ENCODE assay signal across 8 cellular contexts in genomic region chr10:117374506-117375359, GRCh38. TPM values are rescaled to one million over a fixed set of nuclear protein-coding genes. Genes with fewer than 3 reads are reported as not detected.
A peak's percentile ranks its signal among the peaks of the same experiment; 100 is the strongest.
DNase-seq lines count a peak whose midpoint lies in the region; ATAC-seq and TF ChIP-seq lines count a peak whose summit lies in the region.

No MANE protein-coding gene starts in this region.

- no peaks in the 10 kb centered on the region for H3K9me3 ChIP-seq in HUES6 (ENCODE audit: control insufficient read depth, insufficient read depth, low read depth, low read length)

- no peaks in the 10 kb centered on the region for H3K9me3 Mint-ChIP-seq in activated CD4-positive, alpha-beta T cell treated with anti-CD3 and anti-CD28 coated beads for 36 hours (ENCODE audit: low read depth)
- no peaks in the 10 kb centered on the region for H3K9me3 Mint-ChIP-seq in effector memory CD8-positive, alpha-beta T cell
- no peaks in the 10 kb centered on the region for H3K9me3 Mint-ChIP-seq in stimulated activated effector memory CD8-positive, alpha-beta T cell treated with anti-CD3 and anti-CD28 coated beads, Interleukin-12 subunit alpha, Interleukin-12 subunit beta, amount 100 ng/mL, for 72 hours

- H3K27ac ChIP-seq in HUES6 (ENCODE audit: low read depth, low read length): peak overlapping the region; percentile 19; the same call in 1 of the 2 replicates

- no peak for TF ChIP-seq CTCF in GM12864 (IDR thresholded peaks at IDR 0.05; ENCODE audit: low read depth, low read length, missing control alignments)

- CTCF ChIA-PET in activated CD4-positive, alpha-beta T cell treated with anti-CD3 and anti-CD28 coated beads for 36 hours (lab: Charles Lee): interaction anchor here (0.6 to 1.5 kb wide), 4 partner anchors 14 to 583 kb away, joined by 3 to 4 read pairs (median 4); no protein-coding TSS in a partner anchor

- no peaks in the 10 kb centered on the region for H3K36me3 ChIP-seq in HUES6 (ENCODE audit: control insufficient read depth, insufficient read depth, low read length)

- peaks cover 7% of the 10 kb centered on the region for H3K36me3 Mint-ChIP-seq in activated CD4-positive, alpha-beta T cell treated with anti-CD3 and anti-CD28 coated beads for 36 hours (ENCODE audit: low read depth)
- H3K36me3 Mint-ChIP-seq in effector memory CD8-positive, alpha-beta T cell (ENCODE audit: insufficient read depth): peaks cover 31% of the 10 kb centered on the region
- H3K36me3 Mint-ChIP-seq in stimulated activated effector memory CD8-positive, alpha-beta T cell treated with anti-CD3 and anti-CD28 coated beads, Interleukin-12 subunit alpha, Interleukin-12 subunit beta, amount 100 ng/mL, for 72 hours: peaks cover 42% of the 10 kb centered on the region

- peak overlapping the region; percentile 92 for H3K4me3 Mint-ChIP-seq in activated CD4-positive, alpha-beta T cell treated with anti-CD3 and anti-CD28 coated beads for 36 hours
- peak overlapping the region; percentile 91 to 93 for H3K4me3 Mint-ChIP-seq in effector memory CD8-positive, alpha-beta T cell
- H3K4me3 Mint-ChIP-seq in stimulated activated effector memory CD8-positive, alpha-beta T cell treated with anti-CD3 and anti-CD28 coated beads, Interleukin-12 subunit alpha, Interleukin-12 subunit beta, amount 100 ng/mL, for 72 hours: peak overlapping the region; percentile 87

- H3K4me1 Mint-ChIP-seq in activated CD4-positive, alpha-beta T cell treated with anti-CD3 and anti-CD28 coated beads for 36 hours: peaks cover 34% of the 10 kb centered on the region
- peaks cover 31 to 36% of the 10 kb centered on the region in 2 donors for H3K4me1 Mint-ChIP-seq in effector memory CD8-positive, alpha-beta T cell (ENCODE audit: low read depth in 2 of 2)
- peaks cover 30% of the 10 kb centered on the region for H3K4me1 Mint-ChIP-seq in stimulated activated effector memory CD8-positive, alpha-beta T cell treated with anti-CD3 and anti-CD28 coated beads, Interleukin-12 subunit alpha, Interleukin-12 subunit beta, amount 100 ng/mL, for 72 hours

- peak overlapping the region; percentile 72 for H3K27ac Mint-ChIP-seq in activated CD4-positive, alpha-beta T cell treated with anti-CD3 and anti-CD28 coated beads for 36 hours
- H3K27ac Mint-ChIP-seq in effector memory CD8-positive, alpha-beta T cell: peak overlapping the region; percentile 95 to 96
- H3K27ac Mint-ChIP-seq in stimulated activated effector memory CD8-positive, alpha-beta T cell treated with anti-CD3 and anti-CD28 coated beads, Interleukin-12 subunit alpha, Interleukin-12 subunit beta, amount 100 ng/mL, for 72 hours: peak overlapping the region; percentile 87

- ATAC-seq in GM21528 (IDR thresholded peaks at IDR 0.05; ENCODE audit: low FRiP score, unreplicated experiment): peak; percentile 45
- ATAC-seq in activated CD4-positive, alpha-beta T cell treated with anti-CD3 and anti-CD28 coated beads for 36 hours: peak; percentile 47
- peak; percentile 25 for ATAC-seq in effector memory CD8-positive, alpha-beta T cell (replicated peaks)
- ATAC-seq in stimulated activated effector memory CD8-positive, alpha-beta T cell treated with anti-CD3 and anti-CD28 coated beads, Interleukin-12 subunit alpha, Interleukin-12 subunit beta, amount 100 ng/mL, for 72 hours: peak; percentile 63

- POLR2A ChIA-PET in activated CD4-positive, alpha-beta T cell treated with anti-CD3 and anti-CD28 coated beads for 36 hours (lab: Charles Lee): interaction anchor here (0.6 to 0.8 kb wide), 2 partner anchors 9 to 92 kb away, joined by 4 to 5 read pairs; no protein-coding TSS in a partner anchor

- DNase-seq in GM12864 (ENCODE audit: low read depth) (no peak), lung microvascular endothelial cell (ENCODE audit: low read depth in 2 of 2) (peak; percentile 47 to 62), amniotic stem cell (lab: John Stamatoyannopoulos, UW) (no peak)
- peak; percentile 51 for DNase-seq in activated CD4-positive, alpha-beta T cell treated with anti-CD3 and anti-CD28 coated beads for 36 hours
- peak; percentile 11 to 18 (median 12) for DNase-seq in effector memory CD8-positive, alpha-beta T cell
- DNase-seq in stimulated activated effector memory CD8-positive, alpha-beta T cell treated with anti-CD3 and anti-CD28 coated beads, Interleukin-12 subunit alpha, Interleukin-12 subunit beta, amount 100 ng/mL, for 72 hours (ENCODE audit: low spot score in 2 of 2): peak; percentile 19 to 68

- H3K4me3 ChIP-seq in GM12864 (ENCODE audit: low read depth, low read length): peak overlapping the region; percentile 94
- H3K4me3 ChIP-seq in HUES6 (ENCODE audit: low read depth, low read length): peak overlapping the region; percentile 100

- H3K9ac ChIP-seq in HUES6 (ENCODE audit: low read length): peak overlapping the region; percentile 75

- peaks cover 11% of the 10 kb centered on the region for H3K27me3 Mint-ChIP-seq in activated CD4-positive, alpha-beta T cell treated with anti-CD3 and anti-CD28 coated beads for 36 hours
- peaks cover 4 to 18% of the 10 kb centered on the region in 2 donors for H3K27me3 Mint-ChIP-seq in effector memory CD8-positive, alpha-beta T cell

- intact Hi-C loops in activated CD4-positive, alpha-beta T cell treated with anti-CD3 and anti-CD28 coated beads for 36 hours (cut with DNase I, micrococcal nuclease): loop anchor here (1.0 to 10.0 kb wide), 6 partner anchors 158 to 1381 kb away; partner anchors contain the start of genes FAM204A (in 2 of the 2) and RAB11FIP2 (in 1 of the 2)

- H3K4me1 ChIP-seq in HUES6 (ENCODE audit: control insufficient read depth, insufficient read depth, low read length): peaks cover 12% of the 10 kb centered on the region; the same call in 1 of the 2 replicates

- H3K27me3 ChIP-seq in HUES6 (ENCODE audit: control insufficient read depth, insufficient read depth, low read length): peaks cover 49% of the 10 kb centered on the region

RNA-seq across cellular contexts. Expression of gene PDZD8, which starts 0.5 kb away (rescaled TPM):
- 10 to 100 TPM; 12.5 to 15.9 TPM for total RNA-seq in activated CD4-positive, alpha-beta T cell treated with anti-CD3 and anti-CD28 coated beads for 36 hours
- total RNA-seq in lung microvascular endothelial cell: 8.3 and 13.1 TPM in 2 replicates

Comparison
In these comparisons a context has a peak if more than half of its experiments do, and no peak if none do; other contexts are left out.
1. DNase-seq: peak in activated CD4-positive, alpha-beta T cell treated with anti-CD3 and anti-CD28 coated beads for 36 hours (single experiment), effector memory CD8-positive, alpha-beta T cell (3 of 3), lung microvascular endothelial cell (2 of 2) and stimulated activated effector memory CD8-positive, alpha-beta T cell treated with anti-CD3 and anti-CD28 coated beads, Interleukin-12 subunit alpha, Interleukin-12 subunit beta, amount 100 ng/mL, for 72 hours (2 of 2); none in GM12864 (single experiment) and amniotic stem cell (single experiment).
2. Peak in every context shown above with its lines, with median percentiles within 50 percentile points of each other: ATAC-seq, H3K27ac Mint-ChIP-seq and H3K4me3 Mint-ChIP-seq.